9 cellular contexts compared by ENCODE assay signal in the genomic region with DNA sequence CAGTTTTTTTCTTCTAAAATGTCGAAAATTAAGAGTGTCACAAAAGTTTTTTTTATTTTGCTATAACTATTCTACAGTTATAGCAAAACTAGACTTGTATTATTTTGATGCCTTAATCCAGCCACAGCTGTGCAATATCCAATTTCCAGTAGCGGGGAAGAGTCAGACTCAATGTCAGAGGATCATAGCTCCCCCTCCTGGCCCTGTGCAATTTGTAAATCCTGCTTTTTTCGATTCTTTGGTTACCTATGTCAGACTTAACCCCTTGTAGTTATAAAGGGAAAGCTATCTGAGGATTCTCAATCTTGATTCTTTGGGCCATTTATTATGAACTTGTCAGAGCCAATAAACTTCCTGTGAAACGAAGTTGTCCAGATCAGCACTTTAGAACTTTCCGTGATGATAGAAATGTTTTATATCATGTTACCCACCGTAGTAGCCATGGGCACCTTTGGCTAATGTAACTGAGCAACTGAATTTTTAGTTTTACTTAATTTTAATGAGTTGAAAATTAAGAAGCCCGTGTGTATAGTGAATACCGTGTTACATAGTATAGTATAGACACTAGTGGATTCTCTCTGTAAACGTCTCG.
DNase-seq lines count a peak whose midpoint lies in the region; TF ChIP-seq lines count a peak whose summit lies in the region.
"Had no signal": no experiment of that assay in that cellular context is flagged by ENCODE, and none has a peak within 500 bp of the region (broad histone marks: within the 10 kb centered on the region; RNA-seq: fewer than 3 reads in every experiment).

No MANE protein-coding gene starts in this region.

- no peak for TF ChIP-seq POLR2A in spleen (IDR thresholded peaks at IDR 0.05)

- no peaks in the 10 kb centered on the region for H3K9me3 ChIP-seq in spleen
- H3K9me3 ChIP-seq: BLaER1 had no signal

- TF ChIP-seq CTCF in LNCAP (IDR thresholded peaks at IDR 0.05) (peak; percentile 51), spleen (IDR thresholded peaks at IDR 0.05 in 8 of 11, conservative IDR thresholded peaks at IDR 0.05 in 3 of 11) (peak in 7 of 11 experiments; percentile 25 to 40 (median 34))

- peaks cover 0 to 2% (median 0%) of the 10 kb centered on the region in 6 donors for H3K4me1 ChIP-seq in spleen

- no peak overlapping the region for H3K27ac ChIP-seq in spleen
- H3K27ac ChIP-seq: BLaER1 had no signal

- no peaks in the 10 kb centered on the region for H3K36me3 ChIP-seq in spleen
- H3K36me3 ChIP-seq: BLaER1 had no signal

- H3K27me3 ChIP-seq in spleen (replicated peaks in 1 of 7) = peaks cover 0 to 12% (median 0%) of the 10 kb centered on the region in 7 donors
- H3K27me3 ChIP-seq: BLaER1 had no signal

- intact Hi-C loops in spleen (cut with DNase I; ENCODE audit: low total_unique reads) = loop anchor here (10.0 kb wide), 1 partner anchor 747 kb away; a partner anchor contains a TSS

- no peak overlapping the region for H3K4me3 ChIP-seq in spleen
- H3K4me3 ChIP-seq: BLaER1 had no signal

- DNase-seq in NCI-H1417 (lab: John Stamatoyannopoulos, UW) (peak; percentile 14 to 61 (median 22)), NCI-H1417 treated with DMSO at 0.1 percent for 48 hours (lab: John Stamatoyannopoulos, UW) (no peak), glomerular visceral epithelial cell (ENCODE audit: extremely low spot score) (peak; percentile 32), spleen (no peak), NK-92 (lab: John Stamatoyannopoulos, UW; ENCODE audit: unreplicated experiment) (no peak), NCI-H128 (lab: John Stamatoyannopoulos, UW; ENCODE audit: unreplicated experiment) (no peak)
- peak; percentile 65 for DNase-seq in activated CD4-positive, alpha-beta T cell treated with anti-CD3 and anti-CD28 coated beads for 48 hours

- 46 to 50% (median 47%) methylated on average over 10 of the region's 10 CpGs for WGBS in spleen, 5 donors

Comparison
In these comparisons a context has a peak if more than half of its experiments do, and no peak if none do; other contexts are left out.
1. DNase-seq: peak in NCI-H1417 (3 of 3), activated CD4-positive, alpha-beta T cell treated with anti-CD3 and anti-CD28 coated beads for 48 hours (single experiment) and glomerular visceral epithelial cell (single experiment); none in NCI-H1417 treated with DMSO at 0.1 percent for 48 hours (single experiment), spleen (single experiment), NK-92 (single experiment) and NCI-H128 (single experiment).